16 cellular contexts compared by ENCODE assay signal in the genomic region with DNA sequence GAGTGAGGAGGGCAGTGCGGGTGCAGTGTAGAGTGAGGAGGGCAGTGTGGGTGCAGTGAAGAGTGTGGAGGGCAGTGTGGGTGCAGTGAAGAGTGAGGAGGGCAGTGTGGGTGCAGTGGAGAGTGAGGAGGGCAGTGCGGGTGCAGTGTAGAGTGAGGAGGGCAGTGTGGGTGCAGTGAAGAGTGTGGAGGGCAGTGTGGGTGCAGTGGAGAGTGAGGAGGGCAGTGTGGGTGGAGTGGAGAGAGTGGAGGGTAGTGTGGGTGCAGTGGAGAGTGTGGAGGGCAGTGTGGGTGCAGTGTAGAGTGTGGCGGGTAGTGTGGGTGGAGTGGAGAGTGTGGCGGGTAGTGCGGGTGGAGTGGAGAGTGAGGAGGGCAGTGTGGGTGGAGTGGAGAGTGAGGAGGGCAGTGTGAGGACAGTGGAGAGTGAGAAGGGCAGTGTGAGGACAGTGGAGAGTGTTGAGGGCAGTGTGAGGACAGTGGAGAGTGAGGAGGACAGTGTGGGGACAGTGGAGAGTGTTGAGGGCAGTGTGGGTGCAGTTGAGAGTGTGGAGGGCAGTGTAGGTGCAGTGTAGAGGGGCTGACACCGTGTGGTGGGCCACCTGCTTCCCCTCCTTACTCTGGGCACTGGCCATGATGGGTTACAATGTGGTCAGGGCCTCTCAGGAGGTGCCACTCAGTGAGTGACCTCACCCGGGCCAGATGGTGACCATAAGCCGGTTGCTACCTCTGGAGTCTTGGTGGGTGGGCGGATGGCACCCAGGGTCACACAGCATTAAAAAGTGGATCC. TPM values are rescaled to one million over a fixed set of nuclear protein-coding genes. Genes with fewer than 3 reads are reported as not detected.
DNase-seq lines count a peak whose midpoint lies in the region; ATAC-seq and TF ChIP-seq lines count a peak whose summit lies in the region.
"Had no signal": no experiment of that assay in that cellular context is flagged by ENCODE, and none has a peak within 500 bp of the region (broad histone marks: within the 10 kb centered on the region; RNA-seq: fewer than 3 reads in every experiment).

No MANE protein-coding gene starts in this region.

- peaks cover 31 to 33% of the 10 kb centered on the region in 2 donors for H3K36me3 Mint-ChIP-seq in CD14-positive monocyte
- peaks cover 21% of the 10 kb centered on the region for H3K36me3 Mint-ChIP-seq in activated T-helper 2 cell treated with anti-CD3 and anti-CD28 coated beads, Interferon-gamma antibody, Interleukin-2, Interleukin-4, amounts not matched to agents 10 μg/mL and 5 μg/mL and 100 μg/mL, durations not matched to agents 14 hours and 24 hours and 36 hours (ENCODE audit: low read depth)
- peaks cover 4 to 41% (median 7%) of the 10 kb centered on the region in 5 donors for H3K36me3 Mint-ChIP-seq in naive thymus-derived CD4-positive, alpha-beta T cell
- H3K36me3 Mint-ChIP-seq: mesothelial cell of epicardium had no signal

- peak overlapping the region in 1 of 2 donors; percentile 24 for H3K4me3 Mint-ChIP-seq in CD14-positive monocyte
- H3K4me3 Mint-ChIP-seq in activated T-helper 2 cell treated with anti-CD3 and anti-CD28 coated beads, Interferon-gamma antibody, Interleukin-2, Interleukin-4, amounts not matched to agents 10 μg/mL and 5 μg/mL and 100 μg/mL, durations not matched to agents 14 hours and 24 hours and 36 hours (ENCODE audit: low read depth): peak overlapping the region; percentile 38
- H3K4me3 Mint-ChIP-seq in naive thymus-derived CD4-positive, alpha-beta T cell: peak overlapping the region; percentile 51 to 83 (median 79)
- H3K4me3 Mint-ChIP-seq: mesothelial cell of epicardium had no signal

- TF ChIP-seq CTCF in CD14-positive monocyte (IDR thresholded peaks at IDR 0.05) (no peak), GM06990 (IDR thresholded peaks at IDR 0.05; ENCODE audit: insufficient read depth, low read length, poor library complexity, severe bottlenecking) (no peak)

- H3K27me3 ChIP-seq in GM06990 (replicated peaks; ENCODE audit: control insufficient read depth, insufficient read depth, low read length) (no peaks in the 10 kb centered on the region), aorta (ENCODE audit: control insufficient read depth in 1 of 2, insufficient read depth in 2 of 2, low read length in 1 of 2) (no peaks in the 10 kb centered on the region)
- no peaks in the 10 kb centered on the region for H3K27me3 ChIP-seq in naive thymus-derived CD4-positive, alpha-beta T cell (ENCODE audit: control insufficient read depth in 2 of 2, insufficient read depth in 2 of 2, low read length in 2 of 2)
- H3K27me3 ChIP-seq: esophagus muscularis mucosa, heart left ventricle, ovary, SJSA1 had no signal

- 95% methylated on average over 9 of the region's 9 CpGs for WGBS in aorta, 2 donors

- peak overlapping the region; percentile 13; the same call in 1 of the 2 replicates for H3K4me3 ChIP-seq in GM06990 (replicated peaks; ENCODE audit: low read depth, low read length)
- H3K4me3 ChIP-seq in naive thymus-derived CD4-positive, alpha-beta T cell (ENCODE audit: low read length): peak overlapping the region; percentile 45
- H3K4me3 ChIP-seq in aorta (ENCODE audit: low read length in 2 of 2): no peak overlapping the region
- H3K4me3 ChIP-seq: esophagus muscularis mucosa, heart left ventricle, ovary, SJSA1 had no signal

- H3K27ac ChIP-seq in naive thymus-derived CD4-positive, alpha-beta T cell (ENCODE audit: low read depth, low read length): peak overlapping the region; percentile 55
- no peak overlapping the region for H3K27ac ChIP-seq in aorta (ENCODE audit: low read depth in 1 of 2, low read length in 2 of 2)
- H3K27ac ChIP-seq: esophagus muscularis mucosa, ovary, SJSA1 had no signal

- peaks cover 88% of the 10 kb centered on the region for H3K4me1 Mint-ChIP-seq in CD14-positive monocyte
- H3K4me1 Mint-ChIP-seq in activated T-helper 2 cell treated with anti-CD3 and anti-CD28 coated beads, Interferon-gamma antibody, Interleukin-2, Interleukin-4, amounts not matched to agents 10 μg/mL and 5 μg/mL and 100 μg/mL, durations not matched to agents 14 hours and 24 hours and 36 hours (ENCODE audit: low read depth): peaks cover 85% of the 10 kb centered on the region
- peaks cover 70 to 100% (median 95%) of the 10 kb centered on the region in 7 donors for H3K4me1 Mint-ChIP-seq in naive thymus-derived CD4-positive, alpha-beta T cell

- H3K4me1 ChIP-seq in naive thymus-derived CD4-positive, alpha-beta T cell (ENCODE audit: control insufficient read depth in 2 of 2, insufficient read depth in 2 of 2, low read length in 2 of 2): peaks cover 82 to 95% of the 10 kb centered on the region in 2 donors
- no peaks in the 10 kb centered on the region for H3K4me1 ChIP-seq in aorta (ENCODE audit: control insufficient read depth in 1 of 2, insufficient read depth in 2 of 2, low read length in 2 of 2)
- H3K4me1 ChIP-seq: SJSA1 had no signal

- CTCF ChIA-PET in naive thymus-derived CD4-positive, alpha-beta T cell (lab: Charles Lee): no interaction called here

- H3K27ac Mint-ChIP-seq in CD14-positive monocyte: peak overlapping the region in 5 of 7 donors; percentile 14 to 88 (median 26)
- H3K27ac Mint-ChIP-seq in activated T-helper 2 cell treated with anti-CD3 and anti-CD28 coated beads, Interferon-gamma antibody, Interleukin-2, Interleukin-4, amounts not matched to agents 10 μg/mL and 5 μg/mL and 100 μg/mL, durations not matched to agents 14 hours and 24 hours and 36 hours: peak overlapping the region; percentile 86
- peak overlapping the region; percentile 84 to 97 (median 90) for H3K27ac Mint-ChIP-seq in naive thymus-derived CD4-positive, alpha-beta T cell
- H3K27ac Mint-ChIP-seq: mesothelial cell of epicardium had no signal

- intact Hi-C loops in CD14-positive monocyte (cut with micrococcal nuclease): loop anchor here in 1 of 2 donors (5.0 kb wide), 1 partner anchor 36 kb away; no protein-coding TSS in a partner anchor
- intact Hi-C loops in activated T-helper 2 cell treated with anti-CD3 and anti-CD28 coated beads, Interferon-gamma antibody, Interleukin-2, Interleukin-4, amounts not matched to agents 10 μg/mL and 5 μg/mL and 100 μg/mL, durations not matched to agents 14 hours and 24 hours and 36 hours (cut with micrococcal nuclease): loop anchor here (5.0 kb wide), 1 partner anchor 34 kb away; no protein-coding TSS in a partner anchor
- intact Hi-C loops in naive thymus-derived CD4-positive, alpha-beta T cell (cut with micrococcal nuclease): loop anchor here in 1 of 2 donors (5.0 kb wide), 1 partner anchor 34 kb away; no protein-coding TSS in a partner anchor
- intact Hi-C loops in aorta (cut with DNase I): no loop called here

- peaks cover 5% of the 10 kb centered on the region for H3K36me3 ChIP-seq in GM06990 (ENCODE audit: control insufficient read depth, insufficient read depth, low read length)
- peaks cover 0 to 6% (median 0%) of the 10 kb centered on the region in 3 experiments for H3K36me3 ChIP-seq in naive thymus-derived CD4-positive, alpha-beta T cell (ENCODE audit: control insufficient read depth in 2 of 3, insufficient read depth in 3 of 3, low read length in 3 of 3)
- H3K36me3 ChIP-seq in aorta (ENCODE audit: control insufficient read depth in 1 of 2, insufficient read depth in 2 of 2, low read length in 1 of 2): no peaks in the 10 kb centered on the region
- H3K36me3 ChIP-seq: esophagus muscularis mucosa, heart left ventricle, ovary, SJSA1 had no signal

- ATAC-seq in naive thymus-derived CD4-positive, alpha-beta T cell: peak; percentile 5
- ATAC-seq in aorta (ENCODE audit: low FRiP score): no peak
- ATAC-seq: HCT116 had no signal

- H3K27me3 Mint-ChIP-seq in CD14-positive monocyte (ENCODE audit: low read depth in 3 of 3): no peaks in the 10 kb centered on the region
- H3K27me3 Mint-ChIP-seq in activated T-helper 2 cell treated with anti-CD3 and anti-CD28 coated beads, Interferon-gamma antibody, Interleukin-2, Interleukin-4, amounts not matched to agents 10 μg/mL and 5 μg/mL and 100 μg/mL, durations not matched to agents 14 hours and 24 hours and 36 hours (ENCODE audit: low read depth): no peaks in the 10 kb centered on the region
- H3K27me3 Mint-ChIP-seq in naive thymus-derived CD4-positive, alpha-beta T cell: no peaks in the 10 kb centered on the region

- POLR2A ChIA-PET in naive thymus-derived CD4-positive, alpha-beta T cell (lab: Charles Lee): interaction anchor here (2.4 to 10.8 kb wide), 4 partner anchors 9 to 18 kb away, joined by 9 to 99 read pairs (median 10); no protein-coding TSS in a partner anchor

- DNase-seq in CD14-positive monocyte (ENCODE audit: low spot score) (no peak), GM06990 (ENCODE audit: extremely low read depth, insufficient read length) (no peak), COLO668 (lab: John Stamatoyannopoulos, UW; ENCODE audit: unreplicated experiment) (no peak), aorta (no peak), NCI-H748 treated with DMSO at 0.1 percent for 48 hours (lab: John Stamatoyannopoulos, UW) (no peak)
- DNase-seq in activated T-helper 2 cell treated with anti-CD3 and anti-CD28 coated beads, Interferon-gamma antibody, Interleukin-2, Interleukin-4, amounts not matched to agents 10 μg/mL and 5 μg/mL and 100 μg/mL, durations not matched to agents 14 hours and 24 hours and 36 hours (ENCODE audit: low spot score): no peak
- peak in 1 of 9 donors; percentile 4 for DNase-seq in naive thymus-derived CD4-positive, alpha-beta T cell
- DNase-seq: cortex of kidney, heart left ventricle, kidney, NCI-H1417 treated with DMSO at 0.1 percent for 48 hours, ovary had no signal

- no peaks in the 10 kb centered on the region for H3K9me3 Mint-ChIP-seq in CD14-positive monocyte
- no peaks in the 10 kb centered on the region for H3K9me3 Mint-ChIP-seq in activated T-helper 2 cell treated with anti-CD3 and anti-CD28 coated beads, Interferon-gamma antibody, Interleukin-2, Interleukin-4, amounts not matched to agents 10 μg/mL and 5 μg/mL and 100 μg/mL, durations not matched to agents 14 hours and 24 hours and 36 hours
- H3K9me3 Mint-ChIP-seq in naive thymus-derived CD4-positive, alpha-beta T cell: peaks cover 0 to 3% (median 0%) of the 10 kb centered on the region in 11 donors
- H3K9me3 Mint-ChIP-seq: mesothelial cell of epicardium had no signal

- H3K9me3 ChIP-seq in naive thymus-derived CD4-positive, alpha-beta T cell (ENCODE audit: control insufficient read depth in 2 of 3, low read length in 3 of 3): no peaks in the 10 kb centered on the region
- no peaks in the 10 kb centered on the region for H3K9me3 ChIP-seq in aorta (ENCODE audit: control insufficient read depth, low read length)
- H3K9me3 ChIP-seq: esophagus muscularis mucosa, heart left ventricle, ovary, SJSA1 had no signal

RNA-seq across cellular contexts. Expression of gene INPP4A, which starts 28.5 kb away (rescaled TPM):
- polyA plus RNA-seq in CD14-positive monocyte (10 to 100 TPM; 13.7 to 20.7 TPM), aorta (1 to 10 TPM; 2.9 to 5.9 TPM)
- 35.9 and 40.2 TPM in 2 replicates for total RNA-seq in activated T-helper 2 cell treated with anti-CD3 and anti-CD28 coated beads, Interferon-gamma antibody, Interleukin-2, Interleukin-4, amounts not matched to agents 10 μg/mL and 5 μg/mL and 100 μg/mL, durations not matched to agents 14 hours and 24 hours and 36 hours
- total RNA-seq in naive thymus-derived CD4-positive, alpha-beta T cell: 100 to 1,000 TPM; 126 to 165 (median 157) TPM
- polyA plus RNA-seq in naive thymus-derived CD4-positive, alpha-beta T cell: 10 to 100 TPM; 51.4 to 75.4 TPM
- total RNA-seq in aorta: 10 to 100 TPM; 36.8 to 43.4 TPM

Comparison
In these comparisons a context has a peak if more than half of its experiments do, and no peak if none do; other contexts are left out.
1. H3K27ac Mint-ChIP-seq: peak in every context shown above with its lines; median percentile 90 in naive thymus-derived CD4-positive, alpha-beta T cell; 86 in activated T-helper 2 cell treated with anti-CD3 and anti-CD28 coated beads, Interferon-gamma antibody, Interleukin-2, Interleukin-4, amounts not matched to agents 10 μg/mL and 5 μg/mL and 100 μg/mL, durations not matched to agents 14 hours and 24 hours and 36 hours; 26 in CD14-positive monocyte.
2. H3K4me3 ChIP-seq: peak in GM06990 (single experiment) and naive thymus-derived CD4-positive, alpha-beta T cell (single experiment); none in aorta (0 of 2).